Comparison of ENCODE assay signal across 10 cellular contexts in genomic region chr19:13097331-13098258, GRCh38. TPM values are rescaled to one million over a fixed set of nuclear protein-coding genes. Genes with fewer than 3 reads are reported as not detected.
DNase-seq lines count a peak whose midpoint lies in the region; ATAC-seq and TF ChIP-seq lines count a peak whose summit lies in the region.
"Had no signal": no experiment of that assay in that cellular context is flagged by ENCODE, and none has a peak within 500 bp of the region (broad histone marks: within the 10 kb centered on the region; RNA-seq: fewer than 3 reads in every experiment).

No MANE protein-coding gene starts in this region.

- peaks cover 39% of the 10 kb centered on the region for H3K27me3 Mint-ChIP-seq in activated T-cell treated with anti-CD3 and anti-CD28 coated beads, Interleukin-2, amount 50 U/mL, for 72 hours (ENCODE audit: low read depth)
- peaks cover 24% of the 10 kb centered on the region for H3K27me3 Mint-ChIP-seq in activated naive CD8-positive, alpha-beta T cell treated with anti-CD3 and anti-CD28 coated beads, Interleukin-2, amount 50 U/mL, for 24 hours
- no peaks in the 10 kb centered on the region for H3K27me3 Mint-ChIP-seq in memory B cell

- H3K36me3 ChIP-seq in urinary bladder (ENCODE audit: insufficient read depth) = no peaks in the 10 kb centered on the region

- H3K4me3 ChIP-seq in urinary bladder (ENCODE audit: low read depth, low read length) = peak overlapping the region; percentile 27

- H3K27ac Mint-ChIP-seq in activated T-cell treated with anti-CD3 and anti-CD28 coated beads, Interleukin-2, amount 50 U/mL, for 72 hours = no peak overlapping the region
- peak overlapping the region; percentile 53 for H3K27ac Mint-ChIP-seq in activated naive CD8-positive, alpha-beta T cell treated with anti-CD3 and anti-CD28 coated beads, Interleukin-2, amount 50 U/mL, for 24 hours
- peak overlapping the region; percentile 92 for H3K27ac Mint-ChIP-seq in memory B cell

- H3K9me3 Mint-ChIP-seq in activated T-cell treated with anti-CD3 and anti-CD28 coated beads, Interleukin-2, amount 50 U/mL, for 72 hours = peaks cover 0 to 5% of the 10 kb centered on the region in 2 donors
- H3K9me3 Mint-ChIP-seq in activated naive CD8-positive, alpha-beta T cell treated with anti-CD3 and anti-CD28 coated beads, Interleukin-2, amount 50 U/mL, for 24 hours = no peaks in the 10 kb centered on the region
- no peaks in the 10 kb centered on the region for H3K9me3 Mint-ChIP-seq in memory B cell

- CTCF ChIA-PET in GM10248 (lab: Yijun Ruan, JAX) = interaction anchor here (8.9 kb wide), 1 partner anchor 120 kb away, joined by 183 read pairs; no protein-coding TSS in a partner anchor

- peak overlapping the region; percentile 84 to 88 for H3K4me3 Mint-ChIP-seq in activated T-cell treated with anti-CD3 and anti-CD28 coated beads, Interleukin-2, amount 50 U/mL, for 72 hours
- H3K4me3 Mint-ChIP-seq in activated naive CD8-positive, alpha-beta T cell treated with anti-CD3 and anti-CD28 coated beads, Interleukin-2, amount 50 U/mL, for 24 hours = peak overlapping the region; percentile 55
- peak overlapping the region; percentile 93 for H3K4me3 Mint-ChIP-seq in memory B cell

- peaks cover 5% of the 10 kb centered on the region for H3K4me1 ChIP-seq in urinary bladder (ENCODE audit: insufficient read depth)

- H3K27ac ChIP-seq in urinary bladder (ENCODE audit: low read depth) = peak overlapping the region; percentile 80
- H3K27ac ChIP-seq: C4-2B had no signal

- WGBS in urinary bladder = 16% methylated on average over 71 of the region's 71 CpGs

- peaks cover 62% of the 10 kb centered on the region for H3K4me1 Mint-ChIP-seq in activated T-cell treated with anti-CD3 and anti-CD28 coated beads, Interleukin-2, amount 50 U/mL, for 72 hours (ENCODE audit: low read depth)
- peaks cover 51% of the 10 kb centered on the region for H3K4me1 Mint-ChIP-seq in activated naive CD8-positive, alpha-beta T cell treated with anti-CD3 and anti-CD28 coated beads, Interleukin-2, amount 50 U/mL, for 24 hours
- peaks cover 31% of the 10 kb centered on the region for H3K4me1 Mint-ChIP-seq in memory B cell

- ATAC-seq in activated T-cell treated with anti-CD3 and anti-CD28 coated beads, Interleukin-2, amount 50 U/mL, for 72 hours (replicated peaks in 1 of 2) = no peak
- ATAC-seq in activated naive CD8-positive, alpha-beta T cell treated with anti-CD3 and anti-CD28 coated beads, Interleukin-2, amount 50 U/mL, for 24 hours = no peak
- ATAC-seq in memory B cell (ENCODE audit: low read depth) (peak; percentile 7), HG02870 (IDR thresholded peaks at IDR 0.05; ENCODE audit: unreplicated experiment) (no peak)

- peak in 1 of 2 donors; percentile 44 for DNase-seq in activated T-cell treated with anti-CD3 and anti-CD28 coated beads, Interleukin-2, amount 50 U/mL, for 72 hours
- no peak for DNase-seq in activated T-cell treated with anti-CD3 and anti-CD28 coated beads, Interleukin-2, amount 50 U/mL, for 48 hours
- DNase-seq in activated naive CD8-positive, alpha-beta T cell treated with anti-CD3 and anti-CD28 coated beads, Interleukin-2, amount 50 U/mL, for 24 hours = no peak
- DNase-seq in memory B cell (ENCODE audit: low spot score in 2 of 2) (peak in 1 of 2 donors; percentile 18), GM10248 (ENCODE audit: extremely low spot score) (no peak)
- no peak for DNase-seq in effector CD4-positive, alpha-beta T cell
- DNase-seq: islet precursor cell had no signal

- TF ChIP-seq CTCF in GM10248 (IDR thresholded peaks at IDR 0.05; ENCODE audit: control extremely low read depth, extremely low read depth, low read depth, missing control alignments) = no peak

- POLR2A ChIA-PET in GM10248 (lab: Yijun Ruan, JAX) = no interaction called here

- H3K36me3 Mint-ChIP-seq in activated T-cell treated with anti-CD3 and anti-CD28 coated beads, Interleukin-2, amount 50 U/mL, for 72 hours (ENCODE audit: insufficient read depth in 2 of 2) = peaks cover 0 to 5% of the 10 kb centered on the region in 2 donors
- peaks cover 8% of the 10 kb centered on the region for H3K36me3 Mint-ChIP-seq in activated naive CD8-positive, alpha-beta T cell treated with anti-CD3 and anti-CD28 coated beads, Interleukin-2, amount 50 U/mL, for 24 hours (ENCODE audit: low read depth)
- H3K36me3 Mint-ChIP-seq in memory B cell = peaks cover 12% of the 10 kb centered on the region

RNA-seq across cellular contexts. Expression of gene LYL1, which starts 5.1 kb away (rescaled TPM):
- 1 to 10 TPM; 4.8 to 6.3 TPM for total RNA-seq in activated T-cell treated with anti-CD3 and anti-CD28 coated beads, Interleukin-2, amount 50 U/mL, for 72 hours
- total RNA-seq in urinary bladder = 4.8 TPM
- 15.7 TPM for polyA plus RNA-seq in urinary bladder

RNA-seq across cellular contexts. Expression of gene TRMT1, which starts 18.9 kb away (rescaled TPM):
- 10 to 100 TPM; 41.0 to 46.0 TPM for total RNA-seq in activated T-cell treated with anti-CD3 and anti-CD28 coated beads, Interleukin-2, amount 50 U/mL, for 72 hours
- total RNA-seq in urinary bladder = 16.5 TPM
- 31.2 TPM for polyA plus RNA-seq in urinary bladder

RNA-seq across cellular contexts. Expression of gene NACC1, which starts 20.5 kb away (rescaled TPM):
- total RNA-seq in activated T-cell treated with anti-CD3 and anti-CD28 coated beads, Interleukin-2, amount 50 U/mL, for 72 hours = 10 to 100 TPM; 53.6 to 76.0 TPM
- 10.2 TPM for total RNA-seq in urinary bladder
- 25.7 TPM for polyA plus RNA-seq in urinary bladder

RNA-seq across cellular contexts. Expression of gene STX10, which starts 52.6 kb away (rescaled TPM):
- total RNA-seq in activated T-cell treated with anti-CD3 and anti-CD28 coated beads, Interleukin-2, amount 50 U/mL, for 72 hours = 10 to 100 TPM; 73.9 to 89.9 TPM
- total RNA-seq in urinary bladder = 26.4 TPM
- polyA plus RNA-seq in urinary bladder = 76.1 TPM

RNA-seq across cellular contexts. Expression of gene IER2, which starts 52.6 kb away (rescaled TPM):
- 100 to 1,000 TPM; 168 to 184 TPM for total RNA-seq in activated T-cell treated with anti-CD3 and anti-CD28 coated beads, Interleukin-2, amount 50 U/mL, for 72 hours
- 17.0 TPM for total RNA-seq in urinary bladder
- 268 TPM for polyA plus RNA-seq in urinary bladder
